9 cellular contexts compared by ENCODE assay signal in the genomic region with DNA sequence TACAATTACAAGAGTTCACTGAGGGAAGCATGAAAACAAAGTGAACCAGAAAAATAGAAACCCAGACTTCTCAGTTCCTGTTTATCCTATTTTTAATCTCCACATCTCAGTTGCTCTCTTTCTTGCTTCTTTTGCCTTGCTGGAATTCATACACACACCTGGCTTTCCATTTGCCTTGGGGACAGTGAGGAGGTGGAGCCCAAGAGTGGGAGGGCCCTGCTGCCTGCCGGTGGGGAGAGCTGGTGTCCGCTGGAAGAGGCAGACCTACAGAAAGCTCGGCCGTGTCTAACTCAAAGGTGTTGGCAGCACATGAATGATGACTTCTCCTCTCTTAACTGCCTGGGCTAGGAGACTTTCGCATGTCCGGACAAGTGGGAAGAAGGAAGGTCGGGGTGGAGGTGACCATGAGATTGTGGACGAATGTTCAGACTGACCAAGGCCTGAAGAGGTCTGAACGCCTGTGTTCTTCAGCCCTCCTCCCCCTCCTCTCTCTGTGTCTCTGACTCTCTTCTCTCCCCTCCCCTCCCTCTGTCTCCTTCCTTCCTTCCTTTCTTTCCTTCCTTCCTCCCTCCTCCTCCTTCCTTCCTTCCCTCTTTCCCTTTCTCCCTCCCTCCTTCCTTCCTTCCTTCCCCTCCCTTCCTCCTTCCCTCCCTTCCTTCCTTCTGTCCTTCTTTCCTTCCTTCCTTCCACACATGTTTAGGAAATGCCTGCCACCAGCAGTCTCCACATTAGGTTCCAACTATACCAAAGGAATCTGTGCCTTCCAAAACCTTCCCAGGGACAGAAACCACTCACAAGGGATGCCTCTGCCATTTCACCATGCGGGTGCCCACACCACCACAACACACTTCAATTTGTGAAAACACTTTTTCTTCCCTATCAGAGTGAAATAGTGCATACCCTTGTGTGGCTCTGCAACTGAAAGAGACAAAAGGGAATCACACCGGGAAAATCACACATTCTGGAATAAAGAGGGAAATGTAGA.
DNase-seq lines count a peak whose midpoint lies in the region; ATAC-seq, FAIRE-seq and TF ChIP-seq lines count a peak whose summit lies in the region.
"Had no signal": no experiment of that assay in that cellular context is flagged by ENCODE, and none has a peak within 500 bp of the region (broad histone marks: within the 10 kb centered on the region; RNA-seq: fewer than 3 reads in every experiment).

No MANE protein-coding gene starts in this region.

- H4K20me1 ChIP-seq in astrocyte (ENCODE audit: insufficient read depth, low read length) = no peaks in the 10 kb centered on the region

- TF ChIP-seq CTCF in CD8-positive, alpha-beta T cell (IDR thresholded peaks at IDR 0.05) = no peak
- no peak for TF ChIP-seq CTCF in astrocyte (IDR thresholded peaks at IDR 0.05; ENCODE audit: insufficient read depth, low read depth, low read length)

- no peaks in the 10 kb centered on the region for H3K36me3 ChIP-seq in CD8-positive, alpha-beta T cell (ENCODE audit: insufficient read depth, low read length)
- no peaks in the 10 kb centered on the region for H3K36me3 ChIP-seq in astrocyte (ENCODE audit: insufficient read depth, low read length)

- no peaks in the 10 kb centered on the region for H3K27me3 Mint-ChIP-seq in CD8-positive, alpha-beta T cell (ENCODE audit: low read depth)
- H3K27me3 Mint-ChIP-seq in astrocyte (ENCODE audit: low read depth, unreplicated experiment) = no peaks in the 10 kb centered on the region
- no peaks in the 10 kb centered on the region for H3K27me3 Mint-ChIP-seq in activated CD4-positive, alpha-beta T cell treated with anti-CD3 and anti-CD28 coated beads, Interleukin-2, amount 10 ng/mL, durations not matched to agents 7 days and 5 days

- CTCF ChIA-PET in CD8-positive, alpha-beta T cell (lab: Charles Lee) = interaction anchor here (1.2 to 1.3 kb wide), 2 partner anchors 155 to 316 kb away, joined by 4 to 5 read pairs; no protein-coding TSS in a partner anchor
- CTCF ChIA-PET in activated CD4-positive, alpha-beta T cell treated with anti-CD3 and anti-CD28 coated beads, Interleukin-2, amount 10 ng/mL, durations not matched to agents 7 days and 5 days (lab: Charles Lee) = interaction anchor here (1.0 to 2.1 kb wide), 5 partner anchors 8 to 29 kb away, joined by 3 to 9 read pairs (median 3); no protein-coding TSS in a partner anchor

- H3K9ac ChIP-seq in astrocyte (ENCODE audit: low read length) = peak overlapping the region; percentile 74

- H3K36me3 Mint-ChIP-seq in CD8-positive, alpha-beta T cell = no peaks in the 10 kb centered on the region
- peaks cover 2% of the 10 kb centered on the region for H3K36me3 Mint-ChIP-seq in astrocyte (ENCODE audit: low read depth, unreplicated experiment)
- no peaks in the 10 kb centered on the region for H3K36me3 Mint-ChIP-seq in activated CD4-positive, alpha-beta T cell treated with anti-CD3 and anti-CD28 coated beads, Interleukin-2, amount 10 ng/mL, durations not matched to agents 7 days and 5 days (ENCODE audit: low read depth)

- peaks cover 12% of the 10 kb centered on the region for H3K9me3 Mint-ChIP-seq in CD8-positive, alpha-beta T cell
- H3K9me3 Mint-ChIP-seq in astrocyte (ENCODE audit: unreplicated experiment) = peaks cover 2% of the 10 kb centered on the region
- peaks cover 18% of the 10 kb centered on the region for H3K9me3 Mint-ChIP-seq in activated CD4-positive, alpha-beta T cell treated with anti-CD3 and anti-CD28 coated beads, Interleukin-2, amount 10 ng/mL, durations not matched to agents 7 days and 5 days

- H3K27ac Mint-ChIP-seq in CD8-positive, alpha-beta T cell = peak overlapping the region; percentile 61
- H3K27ac Mint-ChIP-seq in astrocyte (ENCODE audit: unreplicated experiment) = peak overlapping the region; percentile 83
- no peak overlapping the region for H3K27ac Mint-ChIP-seq in activated CD4-positive, alpha-beta T cell treated with anti-CD3 and anti-CD28 coated beads, Interleukin-2, amount 10 ng/mL, durations not matched to agents 7 days and 5 days

- intact Hi-C loops in CD8-positive, alpha-beta T cell (cut with DNase I, micrococcal nuclease) = no loop called here

- H3K79me2 ChIP-seq in astrocyte (ENCODE audit: insufficient read depth, low read length) = no peaks in the 10 kb centered on the region

- H2AFZ ChIP-seq in astrocyte (ENCODE audit: low read depth, low read length) = no peak overlapping the region

- no peaks in the 10 kb centered on the region for H3K9me3 ChIP-seq in CD8-positive, alpha-beta T cell (ENCODE audit: low read length)
- no peaks in the 10 kb centered on the region for H3K9me3 ChIP-seq in astrocyte (ENCODE audit: insufficient read depth, low read depth, low read length)

- H3K4me1 Mint-ChIP-seq in CD8-positive, alpha-beta T cell (ENCODE audit: low read depth) = peaks cover 20% of the 10 kb centered on the region
- H3K4me1 Mint-ChIP-seq in astrocyte (ENCODE audit: low read depth, unreplicated experiment) = peaks cover 62% of the 10 kb centered on the region
- H3K4me1 Mint-ChIP-seq in activated CD4-positive, alpha-beta T cell treated with anti-CD3 and anti-CD28 coated beads, Interleukin-2, amount 10 ng/mL, durations not matched to agents 7 days and 5 days = peaks cover 17% of the 10 kb centered on the region

- H3K27ac ChIP-seq in CD8-positive, alpha-beta T cell (ENCODE audit: low read depth, low read length) = no peak overlapping the region
- peak overlapping the region; percentile 96 for H3K27ac ChIP-seq in astrocyte (ENCODE audit: low read depth, low read length)

- no peak for ATAC-seq in CD8-positive, alpha-beta T cell
- peak; percentile 59 for ATAC-seq in HG02885 (IDR thresholded peaks at IDR 0.05; ENCODE audit: poor library complexity, unreplicated experiment)
- ATAC-seq in SK-N-SH treated with all-trans-retinoic acid at 6 μM for 48 hours = no peak
- no peak for ATAC-seq in GM19397 (IDR thresholded peaks at IDR 0.05; ENCODE audit: unreplicated experiment)
- no peak for ATAC-seq in HG03457 (IDR thresholded peaks at IDR 0.05; ENCODE audit: unreplicated experiment)

- no peak for FAIRE-seq in astrocyte (lab: Jason Lieb, UNC)
- FAIRE-seq: colon had no signal

- no peak overlapping the region for H3K4me3 ChIP-seq in CD8-positive, alpha-beta T cell (ENCODE audit: low read depth, low read length)
- H3K4me3 ChIP-seq in astrocyte (ENCODE audit: insufficient read depth, low read depth, low read length) = no peak overlapping the region

- H3K4me2 ChIP-seq in astrocyte (ENCODE audit: low read length) = no peak overlapping the region

- DNase-seq in CD8-positive, alpha-beta T cell = no peak
- no peak for DNase-seq in astrocyte (ENCODE audit: low read depth)
- peak; percentile 75 for DNase-seq in myocyte (ENCODE audit: low read depth)
- no peak for DNase-seq in activated CD4-positive, alpha-beta T cell treated with anti-CD3 and anti-CD28 coated beads, Interleukin-2, amount 10 ng/mL, durations not matched to agents 7 days and 5 days

- POLR2A ChIA-PET in CD8-positive, alpha-beta T cell (lab: Charles Lee) = interaction anchor here (0.9 kb wide), 1 partner anchor 36 kb away, joined by 3 read pairs; no protein-coding TSS in a partner anchor
- POLR2A ChIA-PET in activated CD4-positive, alpha-beta T cell treated with anti-CD3 and anti-CD28 coated beads, Interleukin-2, amount 10 ng/mL, durations not matched to agents 7 days and 5 days (lab: Charles Lee) = no interaction called here

- peak overlapping the region; percentile 13 for H3K4me3 Mint-ChIP-seq in CD8-positive, alpha-beta T cell
- H3K4me3 Mint-ChIP-seq in astrocyte (ENCODE audit: unreplicated experiment) = no peak overlapping the region
- H3K4me3 Mint-ChIP-seq in activated CD4-positive, alpha-beta T cell treated with anti-CD3 and anti-CD28 coated beads, Interleukin-2, amount 10 ng/mL, durations not matched to agents 7 days and 5 days = no peak overlapping the region

- no peaks in the 10 kb centered on the region for H3K27me3 ChIP-seq in CD8-positive, alpha-beta T cell (ENCODE audit: insufficient read depth, low read length)
- no peaks in the 10 kb centered on the region for H3K27me3 ChIP-seq in astrocyte (ENCODE audit: insufficient read depth, low read length)

- H3K4me1 ChIP-seq in CD8-positive, alpha-beta T cell (ENCODE audit: insufficient read depth, low read length) = peaks cover 11% of the 10 kb centered on the region
- H3K4me1 ChIP-seq in astrocyte (ENCODE audit: insufficient read depth, low read length) = peaks cover 58% of the 10 kb centered on the region

TF ChIP-seq in SK-N-SH treated with all-trans-retinoic acid at 6 μM for 48 hours, 23 proteins besides CTCF, POLR2A, EP300 and RAD21:
- TF ChIP-seq TCF4 (CRISPR knock-in tag; IDR thresholded peaks at IDR 0.05; ENCODE audit: borderline replicate concordance) = no peak
TF ChIP-seq in SK-N-SH treated with all-trans-retinoic acid at 6 μM for 48 hours: peak in this region for 0.
